Comparison of ENCODE assay signal across 1 cellular context in genomic region chr12:6508087-6508486, GRCh38.
TF ChIP-seq lines count a peak whose summit lies in the region.

No MANE protein-coding gene starts in this region.

TF ChIP-seq in HEK293, 187 proteins besides CTCF, POLR2A, EP300 and RAD21:
- TF ChIP-seq ZNF394 (tag by site-specific recombination; IDR thresholded peaks at IDR 0.05; ENCODE audit: borderline replicate concordance) (no peak), BCL11A (tag by site-specific recombination; IDR thresholded peaks at IDR 0.05; ENCODE audit: low read depth) (no peak), ZFHX2 (tag by site-specific recombination; conservative IDR thresholded peaks at IDR 0.05) (peak; percentile 32; the same call in 1 of the 2 replicates), ZNF121 (tag by site-specific recombination; IDR thresholded peaks at IDR 0.05) (peak; percentile 69)
